Comparison of ENCODE assay signal across 24 cellular contexts in genomic region chr5:92979716-92980115, GRCh38.
DNase-seq lines count a peak whose midpoint lies in the region; ATAC-seq, FAIRE-seq and TF ChIP-seq lines count a peak whose summit lies in the region.
"Had no signal": no experiment of that assay in that cellular context is flagged by ENCODE, and none has a peak within 500 bp of the region (broad histone marks: within the 10 kb centered on the region; RNA-seq: fewer than 3 reads in every experiment).

No MANE protein-coding gene starts in this region.

- peaks cover 12% of the 10 kb centered on the region for H3K4me1 Mint-ChIP-seq in endodermal cell
- peaks cover 39% of the 10 kb centered on the region for H3K4me1 Mint-ChIP-seq in nephron progenitor cell
- H3K4me1 Mint-ChIP-seq: B cell; CD4-positive, CD25-positive, alpha-beta regulatory T cell; IgD-negative memory B cell had no signal

- H3K36me3 Mint-ChIP-seq in endodermal cell (ENCODE audit: low read depth) (no peaks in the 10 kb centered on the region), nephron progenitor cell (ENCODE audit: low read depth) (peaks cover 24% of the 10 kb centered on the region)
- H3K36me3 Mint-ChIP-seq: CD4-positive, CD25-positive, alpha-beta regulatory T cell; IgD-negative memory B cell had no signal

- H3K9ac ChIP-seq in endodermal cell (ENCODE audit: extremely low read depth, low read length, poor library complexity, severe bottlenecking), result no peak overlapping the region

- TF ChIP-seq CTCF in endodermal cell (conservative IDR thresholded peaks at IDR 0.05) (no peak), nephron progenitor cell (IDR thresholded peaks at IDR 0.05) (no peak)

- no peak overlapping the region for H3K4me3 ChIP-seq in endodermal cell (ENCODE audit: low read length)

- no peak overlapping the region for H3K4me3 Mint-ChIP-seq in endodermal cell
- H3K4me3 Mint-ChIP-seq in nephron progenitor cell, result peak overlapping the region; percentile 28
- H3K4me3 Mint-ChIP-seq: B cell; CD4-positive, CD25-positive, alpha-beta regulatory T cell; IgD-negative memory B cell had no signal

- no peaks in the 10 kb centered on the region for H3K27me3 ChIP-seq in endodermal cell (ENCODE audit: control insufficient read depth, insufficient read depth, low read length, poor library complexity, severe bottlenecking)

- peak overlapping the region; percentile 74 for H3K27ac ChIP-seq in endodermal cell (ENCODE audit: low read depth, low read length)

- WGBS in endodermal cell (ENCODE audit: insufficient coverage in 1 of 2, insufficient read length in 1 of 2), 2 experiments, result 78% methylated on average over 1 of the region's 1 CpG; no CpG with 5 or more reads in 1 of the 2 experiments

- no peak for FAIRE-seq in GM12891 (lab: Jason Lieb, UNC)
- FAIRE-seq: GM12892, GM18507 had no signal

- H3K27me3 Mint-ChIP-seq in endodermal cell (ENCODE audit: insufficient read depth) (peaks cover 5% of the 10 kb centered on the region), nephron progenitor cell (ENCODE audit: low read depth, poor library complexity) (no peaks in the 10 kb centered on the region)
- H3K27me3 Mint-ChIP-seq: B cell; CD4-positive, CD25-positive, alpha-beta regulatory T cell; IgD-negative memory B cell had no signal

- H3K27ac Mint-ChIP-seq in endodermal cell (no peak overlapping the region), nephron progenitor cell (peak overlapping the region; percentile 93)
- H3K27ac Mint-ChIP-seq: B cell; CD4-positive, CD25-positive, alpha-beta regulatory T cell; IgD-negative memory B cell had no signal

- ATAC-seq in GM19324 (IDR thresholded peaks at IDR 0.05; ENCODE audit: low FRiP score, unreplicated experiment) (no peak), GM18907 (IDR thresholded peaks at IDR 0.05; ENCODE audit: unreplicated experiment) (no peak)

- H3K9me3 ChIP-seq in endodermal cell (ENCODE audit: control insufficient read depth, low read length), result no peaks in the 10 kb centered on the region

- H3K36me3 ChIP-seq in endodermal cell (ENCODE audit: control insufficient read depth, insufficient read depth, low read length), result no peaks in the 10 kb centered on the region

- TF ChIP-seq POLR2A in GM12891 (IDR thresholded peaks at IDR 0.05; ENCODE audit: low read depth, low read length), result no peak

- DNase-seq in Ammon's horn (ENCODE audit: low spot score), result peak; percentile 50
- DNase-seq in RPMI7951 (ENCODE audit: low read depth), result peak; percentile 15
- DNase-seq in endodermal cell, result no peak
- DNase-seq in nephron progenitor cell, result peak; percentile 23
- no peak for DNase-seq in NCI-H345 (lab: John Stamatoyannopoulos, UW)
- no peak for DNase-seq in GM12891 (ENCODE audit: insufficient read length, low spot score)
- DNase-seq: 8988T; Calu3; CD4-positive, CD25-positive, alpha-beta regulatory T cell; EL; H7; Karpas-422; NCI-H1417 treated with DMSO at 0.1 percent for 48 hours; NCI-H187 treated with DMSO at 0.1 percent for 48 hours; NCI-H2227 treated with DMSO at 0.1 percent for 48 hours; NCI-H524; NCI-H82; OCI-M1 had no signal

- H3K9me3 Mint-ChIP-seq in endodermal cell (no peaks in the 10 kb centered on the region), nephron progenitor cell (peaks cover 18% of the 10 kb centered on the region)

- peaks cover 14% of the 10 kb centered on the region for H3K4me1 ChIP-seq in endodermal cell (ENCODE audit: control insufficient read depth, insufficient read depth, low read length)

TF ChIP-seq in GM12891, 5 proteins besides CTCF, POLR2A, EP300 and RAD21:
- TF ChIP-seq POLR2AphosphoS5 (IDR thresholded peaks at IDR 0.05; ENCODE audit: low read depth, low read length), result no peak
- no peak for TF ChIP-seq TAF1 (IDR thresholded peaks at IDR 0.05; ENCODE audit: low read depth, low read length)
- TF ChIP-seq POU2F2 (IDR thresholded peaks at IDR 0.05; ENCODE audit: low read depth, low read length), result no peak
- no peak for TF ChIP-seq SPI1 (IDR thresholded peaks at IDR 0.05; ENCODE audit: low read depth, low read length)
- no peak for TF ChIP-seq PAX5 (IDR thresholded peaks at IDR 0.05; ENCODE audit: insufficient read depth, low read length, severe bottlenecking)

Comparison
In these comparisons a context has a peak if more than half of its experiments do, and no peak if none do; other contexts are left out.
1. DNase-seq: peak in Ammon's horn (single experiment), RPMI7951 (single experiment) and nephron progenitor cell (single experiment); none in endodermal cell (single experiment), NCI-H345 (single experiment) and GM12891 (single experiment).